In genomic region chr12:69231479-69231878, GRCh38 we compare ENCODE assay signal across 29 cellular contexts.
"Had no signal": no experiment of that assay in that cellular context is flagged by ENCODE, and none has a peak within 500 bp of the region (broad histone marks: within the 10 kb centered on the region; RNA-seq: fewer than 3 reads in every experiment).

No MANE protein-coding gene starts in this region.

- DNase-seq: stimulated activated CD4-positive, alpha-beta T cell treated with anti-CD3 and anti-CD28 coated beads, Interleukin-2, amount 100 ng/mL, for 48 hours; stimulated activated CD4-positive, alpha-beta T cell treated with anti-CD3 and anti-CD28 coated beads, Interleukin-4, amount 100 ng/mL, for 1 hour; stimulated activated CD4-positive, alpha-beta T cell treated with anti-CD3 and anti-CD28 coated beads, Interleukin-4, amount 100 ng/mL, for 24 hours; stimulated activated CD4-positive, alpha-beta T cell treated with anti-CD3 and anti-CD28 coated beads, Interleukin-4, amount 100 ng/mL, for 4 hours; stimulated activated CD8-positive, alpha-beta memory T cell treated with anti-CD3 and anti-CD28 coated beads, Interleukin-4, amount 100 ng/mL, for 48 hours; stimulated activated naive B cell treated with anti-CD40 and anti-IgM and Interleukin-4, amounts not matched to agents 10 μg/mL and 1 μg/mL and 100 μg/mL, for 72 hours; stimulated activated naive CD4-positive, alpha-beta T cell; stimulated activated naive CD4-positive, alpha-beta T cell treated with Interleukin-2 at 50 U/mL for 16 hours; stimulated activated naive CD8-positive, alpha-beta T cell treated with anti-CD3 and anti-CD28 coated beads, Interleukin-15, amount 100 ng/mL, for 72 hours; stimulated activated naive CD8-positive, alpha-beta T cell treated with anti-CD3 and anti-CD28 coated beads, Interleukin-15, Interleukin-2, amounts not matched to agents 100 U/mL and 50 U/mL, for 24 hours; stomach; substantia nigra; testis; thyroid gland; tibial artery; transverse colon; trophoblast cell; upper lobe of right lung; uterus had no signal

- H3K4me1 ChIP-seq: stomach, suprapubic skin, testis, thyroid gland, tibial artery, tibial nerve, transverse colon, upper lobe of left lung, upper lobe of right lung, uterus, vagina had no signal

- H3K27me3 ChIP-seq: stomach, suprapubic skin, testis, thyroid gland, tibial artery, tibial nerve, transverse colon, upper lobe of left lung, upper lobe of right lung, uterus, vagina had no signal

- H3K36me3 Mint-ChIP-seq: stimulated activated effector memory CD8-positive, alpha-beta T cell treated with anti-CD3 and anti-CD28 coated beads, Interleukin-12 subunit alpha, Interleukin-12 subunit beta, amount 100 ng/mL, for 72 hours; type B pancreatic cell had no signal

- H3K4me1 Mint-ChIP-seq: stimulated activated effector memory CD8-positive, alpha-beta T cell treated with anti-CD3 and anti-CD28 coated beads, Interleukin-12 subunit alpha, Interleukin-12 subunit beta, amount 100 ng/mL, for 72 hours; stimulated activated memory B cell treated with anti-CD40 and anti-IgM and Interleukin-4, amounts not matched to agents 10 μg/mL and 1 μg/mL and 100 μg/mL, for 72 hours; stimulated activated naive B cell treated with anti-CD40 and anti-IgM and Interleukin-4, amounts not matched to agents 10 μg/mL and 1 μg/mL and 100 μg/mL, for 72 hours; stimulated activated naive CD8-positive, alpha-beta T cell treated with anti-CD3 and anti-CD28 coated beads, Interleukin-15, amount 100 ng/mL, for 72 hours had no signal

- H3K4me3 Mint-ChIP-seq: stimulated activated effector memory CD8-positive, alpha-beta T cell treated with anti-CD3 and anti-CD28 coated beads, Interleukin-12 subunit alpha, Interleukin-12 subunit beta, amount 100 ng/mL, for 72 hours; stimulated activated memory B cell treated with anti-CD40 and anti-IgM and Interleukin-4, amounts not matched to agents 10 μg/mL and 1 μg/mL and 100 μg/mL, for 72 hours; stimulated activated naive B cell treated with anti-CD40 and anti-IgM and Interleukin-4, amounts not matched to agents 10 μg/mL and 1 μg/mL and 100 μg/mL, for 72 hours; stimulated activated naive CD8-positive, alpha-beta T cell treated with anti-CD3 and anti-CD28 coated beads, Interleukin-15, amount 100 ng/mL, for 72 hours; stimulated activated naive CD8-positive, alpha-beta T cell treated with anti-CD3 and anti-CD28 coated beads, Interleukin-15, Interleukin-2, amounts not matched to agents 100 ng/mL and 50 ng/mL, for 24 hours; type B pancreatic cell had no signal

- ATAC-seq: stimulated activated effector memory CD8-positive, alpha-beta T cell treated with anti-CD3 and anti-CD28 coated beads, Interleukin-12 subunit alpha, Interleukin-12 subunit beta, amount 100 ng/mL, for 72 hours; stimulated activated memory B cell treated with anti-CD40 and anti-IgM and Interleukin-4, amounts not matched to agents 10 μg/mL and 1 μg/mL and 100 μg/mL, for 72 hours; stimulated activated naive B cell treated with anti-CD40 and anti-IgM and Interleukin-4, amounts not matched to agents 10 μg/mL and 1 μg/mL and 100 μg/mL, for 72 hours; stimulated activated naive CD8-positive, alpha-beta T cell treated with anti-CD3 and anti-CD28 coated beads, Interleukin-15, amount 100 ng/mL, for 72 hours; stimulated activated naive CD8-positive, alpha-beta T cell treated with anti-CD3 and anti-CD28 coated beads, Interleukin-15, Interleukin-2, amounts not matched to agents 100 U/mL and 50 U/mL, for 24 hours; upper lobe of right lung had no signal

- H3K36me3 ChIP-seq: stomach, suprapubic skin, thoracic aorta, thyroid gland, tibial artery, tibial nerve, transverse colon, upper lobe of left lung, upper lobe of right lung, uterus, vagina had no signal

- H3K27ac Mint-ChIP-seq: stimulated activated effector memory CD8-positive, alpha-beta T cell treated with anti-CD3 and anti-CD28 coated beads, Interleukin-12 subunit alpha, Interleukin-12 subunit beta, amount 100 ng/mL, for 72 hours; stimulated activated memory B cell treated with anti-CD40 and anti-IgM and Interleukin-4, amounts not matched to agents 10 μg/mL and 1 μg/mL and 100 μg/mL, for 72 hours; stimulated activated naive B cell treated with anti-CD40 and anti-IgM and Interleukin-4, amounts not matched to agents 10 μg/mL and 1 μg/mL and 100 μg/mL, for 72 hours; stimulated activated naive CD8-positive, alpha-beta T cell treated with anti-CD3 and anti-CD28 coated beads, Interleukin-15, amount 100 ng/mL, for 72 hours; stimulated activated naive CD8-positive, alpha-beta T cell treated with anti-CD3 and anti-CD28 coated beads, Interleukin-15, Interleukin-2, amounts not matched to agents 100 ng/mL and 50 ng/mL, for 24 hours; type B pancreatic cell had no signal

- H3K27me3 Mint-ChIP-seq: stimulated activated memory B cell treated with anti-CD40 and anti-IgM and Interleukin-4, amounts not matched to agents 10 μg/mL and 1 μg/mL and 100 μg/mL, for 72 hours; stimulated activated naive B cell treated with anti-CD40 and anti-IgM and Interleukin-4, amounts not matched to agents 10 μg/mL and 1 μg/mL and 100 μg/mL, for 72 hours; stimulated activated naive CD8-positive, alpha-beta T cell treated with anti-CD3 and anti-CD28 coated beads, Interleukin-15, amount 100 ng/mL, for 72 hours; stimulated activated naive CD8-positive, alpha-beta T cell treated with anti-CD3 and anti-CD28 coated beads, Interleukin-15, Interleukin-2, amounts not matched to agents 100 ng/mL and 50 ng/mL, for 24 hours; type B pancreatic cell had no signal

- H3K4me3 ChIP-seq: stomach, suprapubic skin, testis, thoracic aorta, thyroid gland, tibial artery, tibial nerve, transverse colon, upper lobe of left lung, upper lobe of right lung, uterus, vagina had no signal

- FAIRE-seq: urothelium cell line had no signal

- H3K27ac ChIP-seq: stomach, suprapubic skin, testis, thoracic aorta, thyroid gland, tibial artery, tibial nerve, transverse colon, upper lobe of left lung, upper lobe of right lung, uterus, vagina had no signal

- H3K9me3 ChIP-seq: suprapubic skin, testis, thyroid gland, upper lobe of right lung, uterus, vagina had no signal
